In genomic region chr17:62496344-62496743, GRCh38 we compare ENCODE assay signal across 1 cellular context.
TF ChIP-seq lines count a peak whose summit lies in the region.

No MANE protein-coding gene starts in this region.

TF ChIP-seq in HepG2, 621 proteins besides CTCF, POLR2A, EP300 and RAD21:
- TF ChIP-seq ZBTB20 (CRISPR knock-in tag; IDR thresholded peaks at IDR 0.05; ENCODE audit: borderline replicate concordance, low read depth) (peak; percentile 56; the same call in 1 of the 2 replicates), GATAD2A (CRISPR knock-in tag; IDR thresholded peaks at IDR 0.05) (0 out of 2 replicates have a peak, but pooled peaks have one; percentile 11), BCL6 (CRISPR knock-in tag; IDR thresholded peaks at IDR 0.05) (peak; percentile 73), POGK (CRISPR knock-in tag; conservative IDR thresholded peaks at IDR 0.05) (0 out of 2 replicates have a peak, but pooled peaks have one; percentile 17), ARID5B (CRISPR knock-in tag; IDR thresholded peaks at IDR 0.05) (peak; percentile 21; the same call in 1 of the 2 replicates), HOMEZ (CRISPR knock-in tag; IDR thresholded peaks at IDR 0.05; ENCODE audit: low read depth) (0 out of 2 replicates have a peak, but pooled peaks have one; percentile 12), RARA (CRISPR knock-in tag; IDR thresholded peaks at IDR 0.05) (peak; percentile 53)
